In genomic region chr22:25483931-25484330, GRCh38 we compare ENCODE assay signal across 16 cellular contexts.
"Had no signal": no experiment of that assay in that cellular context is flagged by ENCODE, and none has a peak within 500 bp of the region (broad histone marks: within the 10 kb centered on the region; RNA-seq: fewer than 3 reads in every experiment).

No MANE protein-coding gene starts in this region.

- H3K4me3 Mint-ChIP-seq: activated CD4-positive, alpha-beta T cell treated with anti-CD3 and anti-CD28 coated beads for 36 hours; memory B cell; naive thymus-derived CD4-positive, alpha-beta T cell; T-cell had no signal

- H3K4me3 ChIP-seq: ascending aorta, hepatocyte, left ventricle myocardium inferior, mucosa of descending colon, ovary, SK-N-MC had no signal

- H3K4me2 ChIP-seq: hepatocyte had no signal

- H3K9me3 ChIP-seq: ascending aorta, left ventricle myocardium inferior, mucosa of descending colon, ovary had no signal

- H3K27ac ChIP-seq: ascending aorta, hepatocyte, left ventricle myocardium inferior, ovary, SK-N-MC had no signal

- FAIRE-seq: colon, keratinocyte had no signal

- H2AFZ ChIP-seq: hepatocyte had no signal

- H3K79me2 ChIP-seq: hepatocyte had no signal

- ATAC-seq: esophagus mucosa; mucosa of descending colon; naive thymus-derived CD4-positive, alpha-beta T cell; T-cell had no signal

- H3K27ac Mint-ChIP-seq: activated CD4-positive, alpha-beta T cell treated with anti-CD3 and anti-CD28 coated beads for 36 hours; memory B cell; T-cell had no signal

- DNase-seq: activated effector memory CD4-positive, alpha-beta T cell treated with Interleukin-2 at 50 U/mL for 16 hours; left ventricle myocardium inferior; mucosa of descending colon; ovary; stimulated activated CD4-positive, alpha-beta T cell treated with anti-CD3 and anti-CD28 coated beads, Interleukin-12 subunit alpha, Interleukin-12 subunit beta, amount 100 ng/mL, for 4 hours; T-cell; trophoblast cell had no signal

- H3K27me3 Mint-ChIP-seq: activated CD4-positive, alpha-beta T cell treated with anti-CD3 and anti-CD28 coated beads for 36 hours; memory B cell; T-cell had no signal

- H3K36me3 ChIP-seq: ovary had no signal

- H3K27me3 ChIP-seq: ascending aorta, hepatocyte, ovary had no signal

- H3K4me1 Mint-ChIP-seq: T-cell had no signal
